Comparison of ENCODE assay signal across 13 cellular contexts in the genomic region with DNA sequence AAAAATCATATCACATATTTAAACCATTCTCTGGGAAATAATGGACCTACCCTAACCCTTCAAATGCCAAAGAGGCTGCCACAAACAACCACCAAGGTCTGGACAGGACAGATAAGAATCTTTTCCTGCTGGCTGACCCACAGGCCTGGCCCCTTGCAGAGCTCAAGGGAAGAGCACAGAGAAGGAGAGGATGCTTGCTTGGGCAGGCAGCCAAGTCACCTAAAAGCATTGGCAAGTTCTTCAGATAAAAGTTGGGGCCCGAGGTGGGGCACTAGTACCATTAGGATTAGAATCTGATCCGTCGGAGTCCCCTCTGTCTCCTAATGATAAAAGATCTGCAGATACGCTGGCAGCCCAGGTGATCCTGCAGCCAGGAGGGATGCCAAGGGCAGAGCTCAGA.
A peak's percentile ranks its signal among the peaks of the same experiment; 100 is the strongest.
DNase-seq lines count a peak whose midpoint lies in the region; ATAC-seq lines count a peak whose summit lies in the region.
"Had no signal": no experiment of that assay in that cellular context is flagged by ENCODE, and none has a peak within 500 bp of the region (broad histone marks: within the 10 kb centered on the region; RNA-seq: fewer than 3 reads in every experiment).

No MANE protein-coding gene starts in this region.

- H3K36me3 Mint-ChIP-seq in activated CD4-positive, alpha-beta T cell treated with anti-CD3 and anti-CD28 coated beads, Interleukin-2, amount 10 ng/mL, durations not matched to agents 24 days and 14 days (ENCODE audit: low read depth), result no peaks in the 10 kb centered on the region
- H3K36me3 Mint-ChIP-seq in activated naive CD8-positive, alpha-beta T cell treated with anti-CD3 and anti-CD28 coated beads, Interleukin-2, amount 50 U/mL, for 24 hours (ENCODE audit: low read depth), result no peaks in the 10 kb centered on the region
- H3K36me3 Mint-ChIP-seq: CD4-positive, alpha-beta memory T cell had no signal

- no peak for ATAC-seq in GM18858 (IDR thresholded peaks at IDR 0.05; ENCODE audit: unreplicated experiment)
- no peak for ATAC-seq in activated naive CD8-positive, alpha-beta T cell treated with anti-CD3 and anti-CD28 coated beads, Interleukin-2, amount 50 U/mL, for 24 hours
- ATAC-seq: GM23338 had no signal

- H3K27ac Mint-ChIP-seq in activated CD4-positive, alpha-beta T cell treated with anti-CD3 and anti-CD28 coated beads, Interleukin-2, amount 10 ng/mL, durations not matched to agents 24 days and 14 days, result no peak overlapping the region
- no peak overlapping the region for H3K27ac Mint-ChIP-seq in activated naive CD8-positive, alpha-beta T cell treated with anti-CD3 and anti-CD28 coated beads, Interleukin-2, amount 50 U/mL, for 24 hours
- H3K27ac Mint-ChIP-seq: B cell; CD4-positive, alpha-beta memory T cell; GM23338 had no signal

- no peaks in the 10 kb centered on the region for H3K9me3 Mint-ChIP-seq in activated CD4-positive, alpha-beta T cell treated with anti-CD3 and anti-CD28 coated beads, Interleukin-2, amount 10 ng/mL, durations not matched to agents 24 days and 14 days
- no peaks in the 10 kb centered on the region for H3K9me3 Mint-ChIP-seq in activated naive CD8-positive, alpha-beta T cell treated with anti-CD3 and anti-CD28 coated beads, Interleukin-2, amount 50 U/mL, for 24 hours
- H3K9me3 Mint-ChIP-seq: CD4-positive, alpha-beta memory T cell had no signal

- no peaks in the 10 kb centered on the region for H3K4me1 Mint-ChIP-seq in activated CD4-positive, alpha-beta T cell treated with anti-CD3 and anti-CD28 coated beads, Interleukin-2, amount 10 ng/mL, durations not matched to agents 24 days and 14 days
- H3K4me1 Mint-ChIP-seq in activated naive CD8-positive, alpha-beta T cell treated with anti-CD3 and anti-CD28 coated beads, Interleukin-2, amount 50 U/mL, for 24 hours, result no peaks in the 10 kb centered on the region
- H3K4me1 Mint-ChIP-seq: B cell; CD4-positive, alpha-beta memory T cell; GM23338 had no signal

- DNase-seq in activated CD4-positive, alpha-beta T cell treated with anti-CD3 and anti-CD28 coated beads, Interleukin-2, amount 10 ng/mL, durations not matched to agents 24 days and 14 days, result peak; percentile 23
- DNase-seq in activated CD4-positive, alpha-beta T cell treated with anti-CD3 and anti-CD28 coated beads, Interleukin-2, amount 50 U/mL, for 4 hours, result no peak
- DNase-seq in M059J (ENCODE audit: low read depth), result peak; percentile 20
- peak; percentile 47 for DNase-seq in islet precursor cell
- DNase-seq in iPS-NIHi7 (ENCODE audit: extremely low spot score), result no peak
- no peak for DNase-seq in activated naive CD8-positive, alpha-beta T cell treated with anti-CD3 and anti-CD28 coated beads, Interleukin-2, amount 50 U/mL, for 24 hours
- DNase-seq: CD4-positive, alpha-beta memory T cell; DND-41; GF-D8; H7 had no signal

- intact Hi-C loops in activated CD4-positive, alpha-beta T cell treated with anti-CD3 and anti-CD28 coated beads, Interleukin-2, amount 10 ng/mL, durations not matched to agents 24 days and 14 days (cut with micrococcal nuclease), result no loop called here

- H3K4me3 Mint-ChIP-seq in activated CD4-positive, alpha-beta T cell treated with anti-CD3 and anti-CD28 coated beads, Interleukin-2, amount 10 ng/mL, durations not matched to agents 24 days and 14 days, result no peak overlapping the region
- no peak overlapping the region for H3K4me3 Mint-ChIP-seq in activated naive CD8-positive, alpha-beta T cell treated with anti-CD3 and anti-CD28 coated beads, Interleukin-2, amount 50 U/mL, for 24 hours
- H3K4me3 Mint-ChIP-seq: B cell; CD4-positive, alpha-beta memory T cell; GM23338 had no signal

- peaks cover 8% of the 10 kb centered on the region for H3K27me3 Mint-ChIP-seq in activated CD4-positive, alpha-beta T cell treated with anti-CD3 and anti-CD28 coated beads, Interleukin-2, amount 10 ng/mL, durations not matched to agents 24 days and 14 days
- peaks cover 11% of the 10 kb centered on the region for H3K27me3 Mint-ChIP-seq in activated naive CD8-positive, alpha-beta T cell treated with anti-CD3 and anti-CD28 coated beads, Interleukin-2, amount 50 U/mL, for 24 hours

Comparison
In these comparisons a context has a peak if more than half of its experiments do, and no peak if none do; other contexts are left out.
1. DNase-seq: peak in activated CD4-positive, alpha-beta T cell treated with anti-CD3 and anti-CD28 coated beads, Interleukin-2, amount 10 ng/mL, durations not matched to agents 24 days and 14 days (single experiment), M059J (single experiment) and islet precursor cell (single experiment); none in activated CD4-positive, alpha-beta T cell treated with anti-CD3 and anti-CD28 coated beads, Interleukin-2, amount 50 U/mL, for 4 hours (0 of 2), iPS-NIHi7 (single experiment) and activated naive CD8-positive, alpha-beta T cell treated with anti-CD3 and anti-CD28 coated beads, Interleukin-2, amount 50 U/mL, for 24 hours (single experiment).